ENCODE assay signal across 25 cellular contexts in genomic region chr1:79614762-79615161, GRCh38.
DNase-seq lines count a peak whose midpoint lies in the region; ATAC-seq, FAIRE-seq and TF ChIP-seq lines count a peak whose summit lies in the region.
"Had no signal": no experiment of that assay in that cellular context is flagged by ENCODE, and none has a peak within 500 bp of the region (broad histone marks: within the 10 kb centered on the region; RNA-seq: fewer than 3 reads in every experiment).

No MANE protein-coding gene starts in this region.

- no peak for TF ChIP-seq CTCF in fibroblast of lung (conservative IDR thresholded peaks at IDR 0.05 in 1 of 2, IDR thresholded peaks at IDR 0.05 in 1 of 2; ENCODE audit: low read depth in 1 of 2, low read length in 2 of 2)

- H3K9ac ChIP-seq in fibroblast of lung (ENCODE audit: insufficient read depth, low read length), result no peak overlapping the region

- FAIRE-seq in H54 (lab: Jason Lieb, UNC), result peak; percentile 76
- FAIRE-seq: RCC 7860 had no signal

- no peak overlapping the region for H3K4me2 ChIP-seq in fibroblast of lung (ENCODE audit: extremely low read depth, insufficient read depth, low read length)

- no peak overlapping the region for H3K27ac ChIP-seq in fibroblast of lung (ENCODE audit: insufficient read depth, low read length)
- H3K27ac ChIP-seq: skin epidermis, tibial nerve had no signal

- no peaks in the 10 kb centered on the region for H3K36me3 ChIP-seq in fibroblast of lung (ENCODE audit: control insufficient read depth, insufficient read depth, low read length)
- H3K36me3 ChIP-seq: tibial nerve had no signal

- H3K4me1 ChIP-seq in fibroblast of lung (ENCODE audit: control insufficient read depth, extremely low read depth, insufficient read depth, low read length), result no peaks in the 10 kb centered on the region
- H3K4me1 ChIP-seq: tibial nerve had no signal

- DNase-seq in H54 (ENCODE audit: insufficient read length, low spot score) (no peak), OCI-M1 (lab: John Stamatoyannopoulos, UW) (peak; percentile 61), fibroblast of lung (ENCODE audit: low read depth in 2 of 2) (peak; percentile 10 to 27), stromal cell of bone marrow (ENCODE audit: low read depth) (peak; percentile 12), NCI-H2081 treated with DMSO at 0.1 percent for 48 hours (lab: John Stamatoyannopoulos, UW) (no peak), dermis blood vessel endothelial cell (no peak)
- DNase-seq: activated CD4-positive, CD25-positive, alpha-beta regulatory T cell; activated CD8-positive, alpha-beta T cell treated with anti-CD3 and anti-CD28 coated beads for 36 hours; activated naive CD4-positive, alpha-beta T cell treated with Interleukin-2 at 50 U/mL for 16 hours; activated T-cell treated with anti-CD3 and anti-CD28 coated beads, Interleukin-2, amount 50 U/mL, for 4 hours; COR-L47; DMS79 treated with DMSO at 0.1 percent for 48 hours; effector memory CD8-positive, alpha-beta T cell; H9; immature natural killer cell; mucosa of descending colon; NCI-H1694 treated with DMSO at 0.1 percent for 48 hours; NCI-H226; NCI-H82; stimulated activated naive CD8-positive, alpha-beta T cell treated with anti-CD3 and anti-CD28 coated beads, Interleukin-15, Interleukin-2, amounts not matched to agents 100 U/mL and 50 U/mL, for 24 hours; T-helper 9 cell had no signal

- H3K4me3 ChIP-seq in fibroblast of lung (replicated peaks in 1 of 4; ENCODE audit: control extremely low read depth in 1 of 4, insufficient read depth in 1 of 4, low read depth in 3 of 4, low read length in 4 of 4), result no peak overlapping the region
- H3K4me3 ChIP-seq: mucosa of descending colon, skin epidermis, tibial nerve had no signal

- no peak for TF ChIP-seq POLR2A in H54 (IDR thresholded peaks at IDR 0.05; ENCODE audit: low read depth, low read length)

- H3K9me3 ChIP-seq in fibroblast of lung (ENCODE audit: control insufficient read depth, insufficient read depth, low read depth, low read length), result no peaks in the 10 kb centered on the region
- H3K9me3 ChIP-seq: mucosa of descending colon, tibial nerve had no signal

- ATAC-seq in GM18520 (IDR thresholded peaks at IDR 0.05; ENCODE audit: unreplicated experiment), result no peak
- ATAC-seq: activated CD8-positive, alpha-beta T cell treated with anti-CD3 and anti-CD28 coated beads for 36 hours; activated T-cell treated with anti-CD3 and anti-CD28 coated beads, Interleukin-2, amount 50 U/mL, for 4 hours; effector memory CD8-positive, alpha-beta T cell; mucosa of descending colon; stimulated activated naive CD8-positive, alpha-beta T cell treated with anti-CD3 and anti-CD28 coated beads, Interleukin-15, Interleukin-2, amounts not matched to agents 100 U/mL and 50 U/mL, for 24 hours had no signal

- no peak overlapping the region for H2AFZ ChIP-seq in fibroblast of lung (ENCODE audit: low read length)

- no peaks in the 10 kb centered on the region for H3K79me2 ChIP-seq in fibroblast of lung (ENCODE audit: control insufficient read depth, insufficient read depth, low read length)

- H4K20me1 ChIP-seq in fibroblast of lung (ENCODE audit: control insufficient read depth, extremely low read depth, insufficient read depth, low read length), result no peaks in the 10 kb centered on the region

- H3K27me3 ChIP-seq in fibroblast of lung (ENCODE audit: control insufficient read depth, insufficient read depth, low read length), result no peaks in the 10 kb centered on the region
- H3K27me3 ChIP-seq: tibial nerve had no signal

Comparison
In these comparisons a context has a peak if more than half of its experiments do, and no peak if none do; other contexts are left out.
1. DNase-seq: peak in OCI-M1 (single experiment), fibroblast of lung (2 of 2) and stromal cell of bone marrow (single experiment); none in H54 (single experiment), NCI-H2081 treated with DMSO at 0.1 percent for 48 hours (single experiment) and dermis blood vessel endothelial cell (single experiment).